ENCODE assay signal across 16 cellular contexts in the genomic region with DNA sequence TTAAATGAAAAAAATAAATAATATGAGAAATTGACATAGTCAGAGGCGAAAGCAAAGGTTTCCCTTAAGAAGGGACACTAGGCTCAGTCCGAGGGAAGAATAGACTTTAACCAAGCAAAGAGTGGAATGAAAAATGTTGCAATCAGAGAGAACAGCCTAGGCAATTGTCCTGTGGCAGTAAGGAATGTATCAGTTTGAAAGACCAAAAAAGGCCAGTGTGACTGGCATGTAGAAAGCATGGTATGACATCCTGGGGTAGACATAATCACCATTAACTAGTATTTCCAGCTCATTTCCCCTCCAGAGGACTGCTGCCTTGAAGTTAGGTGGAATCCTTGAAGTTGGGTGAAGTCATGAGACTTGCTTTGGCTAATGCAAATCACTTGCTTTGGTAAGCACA.
"Had no signal": no experiment of that assay in that cellular context is flagged by ENCODE, and none has a peak within 500 bp of the region (broad histone marks: within the 10 kb centered on the region; RNA-seq: fewer than 3 reads in every experiment).

No MANE protein-coding gene starts in this region.

- ATAC-seq: activated CD4-positive, alpha-beta T cell treated with anti-CD3 and anti-CD28 coated beads for 36 hours; esophagus mucosa; left colon had no signal

- H3K4me2 ChIP-seq: smooth muscle cell had no signal

- H3K4me1 ChIP-seq: prostate gland, right lobe of liver, stomach had no signal

- H3K9me3 ChIP-seq: prostate gland, right lobe of liver, stomach had no signal

- H3K4me3 ChIP-seq: lung, prostate gland, right lobe of liver, smooth muscle cell, stomach had no signal

- H3K27ac ChIP-seq: prostate gland, right lobe of liver, stomach, WERI-Rb-1 had no signal

- H3K36me3 ChIP-seq: prostate gland, right lobe of liver, stomach, WERI-Rb-1 had no signal

- DNase-seq: activated CD4-positive, alpha-beta T cell treated with anti-CD3 and anti-CD28 coated beads for 36 hours; activated CD4-positive, alpha-beta T cell treated with anti-CD3 and anti-CD28 coated beads, Interleukin-2, amount 50 U/mL, for 48 hours; activated T-cell treated with anti-CD3 and anti-CD28 coated beads for 4 hours; amniotic stem cell; effector CD8-positive, alpha-beta T cell; midbrain; nephron progenitor cell; right lobe of liver; stimulated activated CD4-positive, alpha-beta T cell treated with anti-CD3 and anti-CD28 coated beads, Interleukin-4, amount 100 ng/mL, for 1 hour; WERI-Rb-1 had no signal

- H3K27me3 ChIP-seq: right lobe of liver, stomach had no signal
